25 cellular contexts compared by ENCODE assay signal in genomic region chr6:5124526-5124925, GRCh38. TPM values are rescaled to one million over a fixed set of nuclear protein-coding genes. Genes with fewer than 3 reads are reported as not detected.
"Had no signal": no experiment of that assay in that cellular context is flagged by ENCODE, and none has a peak within 500 bp of the region (broad histone marks: within the 10 kb centered on the region; RNA-seq: fewer than 3 reads in every experiment).

No MANE protein-coding gene starts in this region.

- DNase-seq: activated CD4-positive, alpha-beta T cell treated with anti-CD3 and anti-CD28 coated beads for 4 hours; activated CD8-positive, alpha-beta memory T cell treated with anti-CD3 and anti-CD28 coated beads, Interleukin-2, amount 50 U/mL, for 4 hours; activated CD8-positive, alpha-beta T cell treated with anti-CD3 and anti-CD28 coated beads for 36 hours; activated gamma-delta T cell treated with Interleukin-2 at 50 U/mL for 16 hours; activated naive CD4-positive, alpha-beta T cell treated with anti-CD3 and anti-CD28 coated beads, Interleukin-2, amount 50 U/mL, for 16 hours; activated naive CD8-positive, alpha-beta T cell treated with anti-CD3 and anti-CD28 coated beads, Interleukin-2, amount 10 ng/mL, durations not matched to agents 7 days and 5 days; activated T-cell treated with anti-CD3 and anti-CD28 coated beads, Interleukin-2, amount 50 U/mL, for 72 hours; anterior cingulate cortex; MV-4-11; NCI-H1092 treated with DMSO at 0.1 percent for 48 hours; NCI-H1417 treated with DMSO at 0.1 percent for 48 hours; NCI-H1694; NCI-H2029 treated with DMSO at 0.1 percent for 48 hours; NCI-H345; NCI-H510A; NCI-H526 treated with DMSO at 0.1 percent for 48 hours; NCI-H82; Right ventricle myocardium superior had no signal

- H3K9me3 Mint-ChIP-seq: activated CD8-positive, alpha-beta T cell treated with anti-CD3 and anti-CD28 coated beads for 36 hours; activated naive CD8-positive, alpha-beta T cell treated with anti-CD3 and anti-CD28 coated beads, Interleukin-2, amount 10 ng/mL, durations not matched to agents 7 days and 5 days; activated T-helper 2 cell treated with anti-CD3 and anti-CD28 coated beads, Interferon-gamma antibody, Interleukin-2, Interleukin-4, amounts not matched to agents 10 μg/mL and 5 μg/mL and 100 μg/mL, durations not matched to agents 14 hours and 24 hours and 36 hours; T-helper 2 cell treated with Interferon-gamma antibody and Interleukin-4, amounts not matched to agents 5 μg/mL and 100 μg/mL, for 36 hours had no signal

- H3K4me3 ChIP-seq: adrenal gland, MG63, SJSA1 had no signal

- H3K27ac Mint-ChIP-seq: activated CD8-positive, alpha-beta T cell treated with anti-CD3 and anti-CD28 coated beads for 36 hours; activated naive CD8-positive, alpha-beta T cell treated with anti-CD3 and anti-CD28 coated beads, Interleukin-2, amount 10 ng/mL, durations not matched to agents 7 days and 5 days; activated T-cell treated with anti-CD3 and anti-CD28 coated beads, Interleukin-2, amount 50 U/mL, for 72 hours; activated T-helper 2 cell treated with anti-CD3 and anti-CD28 coated beads, Interferon-gamma antibody, Interleukin-2, Interleukin-4, amounts not matched to agents 10 μg/mL and 5 μg/mL and 100 μg/mL, durations not matched to agents 14 hours and 24 hours and 36 hours; T-helper 2 cell treated with Interferon-gamma antibody and Interleukin-4, amounts not matched to agents 5 μg/mL and 100 μg/mL, for 36 hours had no signal

- H3K27me3 ChIP-seq: adrenal gland, MG63, SJSA1 had no signal

- H3K36me3 ChIP-seq: adrenal gland, MG63, SJSA1 had no signal

- ATAC-seq: activated CD4-positive, CD25-positive, alpha-beta regulatory T cell treated with anti-CD3 and anti-CD28 coated beads, Interleukin-2, amount 50 U/mL, for 24 hours; activated CD8-positive, alpha-beta T cell treated with anti-CD3 and anti-CD28 coated beads for 36 hours; activated T-cell treated with anti-CD3 and anti-CD28 coated beads, Interleukin-2, amount 50 U/mL, for 72 hours had no signal

- H3K27ac ChIP-seq: adrenal gland, SJSA1 had no signal

- H3K4me3 Mint-ChIP-seq: activated CD8-positive, alpha-beta T cell treated with anti-CD3 and anti-CD28 coated beads for 36 hours; activated naive CD8-positive, alpha-beta T cell treated with anti-CD3 and anti-CD28 coated beads, Interleukin-2, amount 10 ng/mL, durations not matched to agents 7 days and 5 days; activated T-cell treated with anti-CD3 and anti-CD28 coated beads, Interleukin-2, amount 50 U/mL, for 72 hours; T-helper 2 cell treated with Interferon-gamma antibody and Interleukin-4, amounts not matched to agents 5 μg/mL and 100 μg/mL, for 36 hours had no signal

- H3K36me3 Mint-ChIP-seq: activated naive CD8-positive, alpha-beta T cell treated with anti-CD3 and anti-CD28 coated beads, Interleukin-2, amount 10 ng/mL, durations not matched to agents 7 days and 5 days had no signal

- H3K27me3 Mint-ChIP-seq: activated CD8-positive, alpha-beta T cell treated with anti-CD3 and anti-CD28 coated beads for 36 hours; activated naive CD8-positive, alpha-beta T cell treated with anti-CD3 and anti-CD28 coated beads, Interleukin-2, amount 10 ng/mL, durations not matched to agents 7 days and 5 days had no signal

- H3K9me3 ChIP-seq: adrenal gland, MG63, SJSA1 had no signal

RNA-seq across cellular contexts. Expression of gene PPP1R3G, which starts 39.4 kb away (rescaled TPM):
- total RNA-seq: T-helper 1 cell treated with Interleukin-12 subunit alpha and Interleukin-12 subunit beta and Interleukin-4 antibody, amounts not matched to agents 30 ng/mL and 1 ng/mL, for 36 hours had no signal
